8 cellular contexts compared by ENCODE assay signal in genomic region chr2:37005118-37005868, GRCh38. TPM values are rescaled to one million over a fixed set of nuclear protein-coding genes. Genes with fewer than 3 reads are reported as not detected.
A peak's percentile ranks its signal among the peaks of the same experiment; 100 is the strongest.
DNase-seq lines count a peak whose midpoint lies in the region; ATAC-seq and TF ChIP-seq lines count a peak whose summit lies in the region.

No MANE protein-coding gene starts in this region.

- H3K36me3 ChIP-seq in stomach: peaks cover 9 to 100% (median 93%) of the 10 kb centered on the region in 4 donors

- TF ChIP-seq EP300 in stomach (IDR thresholded peaks at IDR 0.05): no peak

- no peaks in the 10 kb centered on the region for H3K4me1 ChIP-seq in stomach

- H3K27ac ChIP-seq in stomach: no peak overlapping the region

- 34 to 66% (median 41%) methylated on average over 8 of the region's 8 CpGs for WGBS in stomach, 5 donors

- ATAC-seq in GM21381 (IDR thresholded peaks at IDR 0.05; ENCODE audit: unreplicated experiment) (peak; percentile 99), HG03521 (IDR thresholded peaks at IDR 0.05; ENCODE audit: unreplicated experiment) (peak; percentile 97), left ventricle myocardium superior (peak; percentile 93)

- TF ChIP-seq POLR2A in stomach (IDR thresholded peaks at IDR 0.05): no peak

- DNase-seq in GM12865 (ENCODE audit: low read depth): peak; percentile 62
- peak; percentile 6 to 16 for DNase-seq in activated CD4-positive, alpha-beta T cell treated with anti-CD3 and anti-CD28 coated beads, Interleukin-2, amount 50 U/mL, for 48 hours
- no peak for DNase-seq in left ventricle myocardium superior
- DNase-seq in stomach: no peak
- DNase-seq in AG08396 (ENCODE audit: low spot score): no peak
- DNase-seq in T-helper 9 cell: no peak

- no peaks in the 10 kb centered on the region for H3K9me3 ChIP-seq in stomach

- intact Hi-C loops in left ventricle myocardium superior (cut with micrococcal nuclease) (no loop called here), stomach (cut with DNase I; ENCODE audit: low total_unique reads) (loop anchor here (10.0 kb wide), 1 partner anchor 230 kb away; no protein-coding TSS in a partner anchor)

- H3K4me3 ChIP-seq in GM12865 (ENCODE audit: low read depth, low read length) (no peak overlapping the region), stomach (no peak overlapping the region)

- TF ChIP-seq CTCF in GM12865 (IDR thresholded peaks at IDR 0.05; ENCODE audit: insufficient read depth, low read depth, low read length, missing control alignments): peak; percentile 21
- peak in 4 of 7 experiments; percentile 40 to 51 (median 42) for TF ChIP-seq CTCF in stomach (IDR thresholded peaks at IDR 0.05)

- no peaks in the 10 kb centered on the region for H3K27me3 ChIP-seq in stomach

RNA-seq across cellular contexts. Expression of gene STRN, which starts 39.0 kb away (rescaled TPM):
- 49.7 TPM for total RNA-seq in left ventricle myocardium superior
- 10 to 100 TPM in 4 of 5 donors, 1 to 10 TPM in 1; 5.8 to 34.9 (median 20.1) TPM for total RNA-seq in stomach
- 1 to 10 TPM; 3.5 to 5.7 (median 3.7) TPM for polyA plus RNA-seq in stomach

Comparison
In these comparisons a context has a peak if more than half of its experiments do, and no peak if none do; other contexts are left out.
1. DNase-seq: peak in GM12865 (single experiment) and activated CD4-positive, alpha-beta T cell treated with anti-CD3 and anti-CD28 coated beads, Interleukin-2, amount 50 U/mL, for 48 hours (2 of 2); none in left ventricle myocardium superior (single experiment), stomach (single experiment), AG08396 (single experiment) and T-helper 9 cell (single experiment).
2. Peak in every context shown above with its lines, with median percentiles within 50 percentile points of each other: ATAC-seq.